In genomic region chr12:1351926-1352325, GRCh38 we compare ENCODE assay signal across 1 cellular context.
TF ChIP-seq lines count a peak whose summit lies in the region.

No MANE protein-coding gene starts in this region.

TF ChIP-seq in WTC11, 78 proteins besides CTCF, POLR2A, EP300 and RAD21:
- TF ChIP-seq TEAD4 (CRISPR knock-in tag; IDR thresholded peaks at IDR 0.05) = no peak
- no peak for TF ChIP-seq CREM (CRISPR knock-in tag; IDR thresholded peaks at IDR 0.05)
- TF ChIP-seq, protein P1, sequence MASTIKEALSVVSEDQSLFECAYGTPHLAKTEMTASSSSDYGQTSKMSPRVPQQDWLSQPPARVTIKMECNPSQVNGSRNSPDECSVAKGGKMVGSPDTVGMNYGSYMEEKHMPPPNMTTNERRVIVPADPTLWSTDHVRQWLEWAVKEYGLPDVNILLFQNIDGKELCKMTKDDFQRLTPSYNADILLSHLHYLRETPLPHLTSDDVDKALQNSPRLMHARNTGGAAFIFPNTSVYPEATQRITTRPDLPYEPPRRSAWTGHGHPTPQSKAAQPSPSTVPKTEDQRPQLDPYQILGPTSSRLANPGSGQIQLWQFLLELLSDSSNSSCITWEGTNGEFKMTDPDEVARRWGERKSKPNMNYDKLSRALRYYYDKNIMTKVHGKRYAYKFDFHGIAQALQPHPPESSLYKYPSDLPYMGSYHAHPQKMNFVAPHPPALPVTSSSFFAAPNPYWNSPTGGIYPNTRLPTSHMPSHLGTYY (CRISPR knock-in tag; IDR thresholded peaks at IDR 0.05) = no peak
